In genomic region chr13:61162636-61163035, GRCh38 we compare ENCODE assay signal across 25 cellular contexts.
DNase-seq lines count a peak whose midpoint lies in the region; ATAC-seq and TF ChIP-seq lines count a peak whose summit lies in the region.
"Had no signal": no experiment of that assay in that cellular context is flagged by ENCODE, and none has a peak within 500 bp of the region (broad histone marks: within the 10 kb centered on the region; RNA-seq: fewer than 3 reads in every experiment).

No MANE protein-coding gene starts in this region.

- no peaks in the 10 kb centered on the region for H3F3A ChIP-seq in SU-DHL-6 (ENCODE audit: insufficient read depth)

- ATAC-seq in left lung: peak; percentile 23
- no peak for ATAC-seq in natural killer cell
- ATAC-seq: left lobe of liver had no signal

- no peak for TF ChIP-seq CTCF in SU-DHL-6 (IDR thresholded peaks at IDR 0.05; ENCODE audit: insufficient read depth, low read length, poor library complexity, severe bottlenecking)
- no peak for TF ChIP-seq CTCF in fibroblast of the aortic adventitia (IDR thresholded peaks at IDR 0.05; ENCODE audit: insufficient read depth, low read length)
- TF ChIP-seq CTCF in left lung (IDR thresholded peaks at IDR 0.05): no peak
- no peak for TF ChIP-seq CTCF in natural killer cell (IDR thresholded peaks at IDR 0.05)
- no peak for TF ChIP-seq CTCF in Caco-2 (IDR thresholded peaks at IDR 0.05; ENCODE audit: insufficient read depth in 1 of 2, low read depth in 1 of 2, low read length in 1 of 2, severe bottlenecking in 1 of 2, unreplicated experiment in 1 of 2)

- H4K20me1 ChIP-seq in SU-DHL-6 (ENCODE audit: low read depth, low read length): no peaks in the 10 kb centered on the region
- H4K20me1 ChIP-seq: BLaER1 had no signal

- H3K4me3 Mint-ChIP-seq in natural killer cell (no peak overlapping the region), Caco-2 (ENCODE audit: unreplicated experiment) (no peak overlapping the region)
- H3K4me3 Mint-ChIP-seq: mesothelial cell of epicardium, nephron progenitor cell had no signal

- H3K27ac Mint-ChIP-seq in natural killer cell (no peak overlapping the region), Caco-2 (ENCODE audit: unreplicated experiment) (no peak overlapping the region)
- H3K27ac Mint-ChIP-seq: mesothelial cell of epicardium, nephron progenitor cell had no signal

- no peaks in the 10 kb centered on the region for H3K27me3 ChIP-seq in SU-DHL-6 (ENCODE audit: low read length)
- H3K27me3 ChIP-seq in left lung: no peaks in the 10 kb centered on the region
- H3K27me3 ChIP-seq in Caco-2 (replicated peaks; ENCODE audit: control insufficient read depth, insufficient read depth, low read length): no peaks in the 10 kb centered on the region
- H3K27me3 ChIP-seq: BLaER1 had no signal

- no peaks in the 10 kb centered on the region for H3K36me3 Mint-ChIP-seq in natural killer cell
- no peaks in the 10 kb centered on the region for H3K36me3 Mint-ChIP-seq in Caco-2 (ENCODE audit: insufficient read depth, unreplicated experiment)
- H3K36me3 Mint-ChIP-seq: mesothelial cell of epicardium had no signal

- peak; percentile 0 for DNase-seq in fibroblast of the aortic adventitia (ENCODE audit: low read depth)
- DNase-seq in left lung: no peak
- DNase-seq in superior temporal gyrus (ENCODE audit: extremely low spot score): peak; percentile 68
- DNase-seq in medulla oblongata (ENCODE audit: extremely low spot score): no peak
- no peak for DNase-seq in activated T-cell treated with anti-CD3 and anti-CD28 coated beads, Interleukin-2, amount 50 U/mL, for 48 hours
- no peak for DNase-seq in natural killer cell
- DNase-seq in Caco-2: no peak
- DNase-seq: ACHN; activated CD4-positive, alpha-beta T cell treated with anti-CD3 and anti-CD28 coated beads for 1 hour; activated naive CD4-positive, alpha-beta T cell; dermis blood vessel endothelial cell; GDM1; NCI-H1105; NCI-H2081; NCI-H226; NCI-H82; nephron progenitor cell; SHP77; stimulated activated CD4-positive, alpha-beta T cell treated with anti-CD3 and anti-CD28 coated beads, Interleukin-1b, Interleukin-23, amount 100 ng/mL, for 48 hours; substantia nigra had no signal

- no peaks in the 10 kb centered on the region for H3K9me3 ChIP-seq in SU-DHL-6 (ENCODE audit: insufficient read depth, low read length)
- no peaks in the 10 kb centered on the region for H3K9me3 ChIP-seq in left lung
- H3K9me3 ChIP-seq in Caco-2: no peaks in the 10 kb centered on the region
- H3K9me3 ChIP-seq: BLaER1 had no signal

- no peaks in the 10 kb centered on the region for H3K9me2 ChIP-seq in SU-DHL-6 (replicated peaks; ENCODE audit: insufficient read depth, low read length)

- H3K4me1 ChIP-seq in left lung (no peaks in the 10 kb centered on the region), Caco-2 (no peaks in the 10 kb centered on the region)
- H3K4me1 ChIP-seq: BLaER1, parathyroid adenoma had no signal

- BruUV-seq in Caco-2 (replicated peaks; lab: Mats Ljungman, UMichigan): no TSS peak

- H2AFZ ChIP-seq in SU-DHL-6 (ENCODE audit: low read depth, low read length, severe bottlenecking): peak overlapping the region; percentile 14
- H2AFZ ChIP-seq: parathyroid adenoma had no signal

- H3K27ac ChIP-seq in SU-DHL-6 (ENCODE audit: low read depth, low read length) (no peak overlapping the region), left lung (no peak overlapping the region)
- H3K27ac ChIP-seq: BLaER1, parathyroid adenoma had no signal

- H3K9ac ChIP-seq in SU-DHL-6 (ENCODE audit: low read length): no peak overlapping the region
- H3K9ac ChIP-seq: BLaER1, parathyroid adenoma had no signal

- no peaks in the 10 kb centered on the region for H3K79me2 ChIP-seq in SU-DHL-6 (ENCODE audit: insufficient read depth, low read length)
- H3K79me2 ChIP-seq: parathyroid adenoma had no signal

- CTCF ChIA-PET in Caco-2 (lab: Charles Lee): no interaction called here

- intact Hi-C loops in left lung (cut with DNase I): no loop called here
- intact Hi-C loops in natural killer cell (cut with micrococcal nuclease): no loop called here
- intact Hi-C loops in Caco-2 (cut with micrococcal nuclease; ENCODE audit: unreplicated experiment): no loop called here

- H3K36me3 ChIP-seq in SU-DHL-6 (ENCODE audit: low read length): no peaks in the 10 kb centered on the region
- H3K36me3 ChIP-seq in left lung: no peaks in the 10 kb centered on the region
- no peaks in the 10 kb centered on the region for H3K36me3 ChIP-seq in Caco-2 (ENCODE audit: control insufficient read depth, insufficient read depth, low read length)
- H3K36me3 ChIP-seq: BLaER1 had no signal

- POLR2A ChIA-PET in Caco-2 (lab: Charles Lee): no interaction called here

- H3K9me3 Mint-ChIP-seq in natural killer cell: peaks cover 7 to 12% of the 10 kb centered on the region in 2 donors
- no peaks in the 10 kb centered on the region for H3K9me3 Mint-ChIP-seq in Caco-2 (ENCODE audit: unreplicated experiment)
- H3K9me3 Mint-ChIP-seq: mesothelial cell of epicardium, nephron progenitor cell had no signal

- H3K4me1 Mint-ChIP-seq in natural killer cell (no peaks in the 10 kb centered on the region), Caco-2 (ENCODE audit: low read depth, unreplicated experiment) (no peaks in the 10 kb centered on the region)
- H3K4me1 Mint-ChIP-seq: mesothelial cell of epicardium, nephron progenitor cell had no signal

- H3K4me2 ChIP-seq in SU-DHL-6 (ENCODE audit: low read depth, low read length, poor library complexity, severe bottlenecking): no peak overlapping the region
- H3K4me2 ChIP-seq: BLaER1 had no signal

- no peak overlapping the region for H3K4me3 ChIP-seq in SU-DHL-6 (ENCODE audit: insufficient read depth, low read length, poor library complexity, severe bottlenecking)
- no peak overlapping the region for H3K4me3 ChIP-seq in fibroblast of the aortic adventitia (ENCODE audit: low read depth, low read length)
- no peak overlapping the region for H3K4me3 ChIP-seq in left lung
- no peak overlapping the region for H3K4me3 ChIP-seq in Caco-2 (ENCODE audit: low read depth, low read length)
- H3K4me3 ChIP-seq: BLaER1 had no signal

- H3K27me3 Mint-ChIP-seq in natural killer cell (ENCODE audit: low read depth in 2 of 2): no peaks in the 10 kb centered on the region
- H3K27me3 Mint-ChIP-seq in Caco-2 (ENCODE audit: insufficient read depth, unreplicated experiment): no peaks in the 10 kb centered on the region

Comparison
In these comparisons a context has a peak if more than half of its experiments do, and no peak if none do; other contexts are left out.
1. DNase-seq: peak in fibroblast of the aortic adventitia (single experiment) and superior temporal gyrus (single experiment); none in left lung (0 of 2), medulla oblongata (single experiment), activated T-cell treated with anti-CD3 and anti-CD28 coated beads, Interleukin-2, amount 50 U/mL, for 48 hours (0 of 2), natural killer cell (single experiment) and Caco-2 (0 of 2).